ENCODE assay signal across 24 cellular contexts in the genomic region with DNA sequence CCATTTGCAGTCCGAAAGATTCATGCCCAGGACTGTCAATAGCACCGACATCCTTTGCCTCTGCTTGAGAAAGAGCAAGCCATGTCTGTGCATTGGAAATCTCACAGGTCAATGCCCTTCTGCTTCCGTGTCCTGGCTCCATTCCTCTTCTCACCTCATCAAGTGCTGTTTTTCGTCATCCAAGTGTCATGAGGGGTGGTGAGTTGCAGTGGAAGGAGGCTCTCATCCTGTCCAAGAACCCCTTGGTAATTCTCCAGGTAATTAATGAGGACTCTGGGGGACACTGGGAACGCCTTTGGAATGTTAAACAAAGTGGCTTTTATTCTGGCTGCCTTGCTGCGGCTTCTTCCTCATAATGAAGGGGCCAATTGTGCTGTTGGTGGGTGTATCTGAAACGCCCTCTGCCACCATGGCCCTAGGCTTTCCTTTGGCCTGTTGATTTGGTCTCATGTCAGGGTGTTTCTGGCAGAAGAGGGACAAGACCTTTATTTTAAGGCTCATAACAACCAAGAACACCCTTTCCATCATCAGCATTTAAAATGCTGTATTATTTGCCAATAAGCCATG. TPM values are rescaled to one million over a fixed set of nuclear protein-coding genes. Genes with fewer than 3 reads are reported as not detected.
A peak's percentile ranks its signal among the peaks of the same experiment; 100 is the strongest.
DNase-seq lines count a peak whose midpoint lies in the region; ATAC-seq and TF ChIP-seq lines count a peak whose summit lies in the region.
"Had no signal": no experiment of that assay in that cellular context is flagged by ENCODE, and none has a peak within 500 bp of the region (broad histone marks: within the 10 kb centered on the region; RNA-seq: fewer than 3 reads in every experiment).

No MANE protein-coding gene starts in this region.

- H2AFZ ChIP-seq in neuronal stem cell (ENCODE audit: low read length), result no peak overlapping the region
- no peak overlapping the region for H2AFZ ChIP-seq in MM.1S (ENCODE audit: low read length)

- H4K91ac ChIP-seq in neuronal stem cell (ENCODE audit: low read depth, low read length, poor library complexity), result no peak overlapping the region

- no peaks in the 10 kb centered on the region for H3K79me2 ChIP-seq in MM.1S (ENCODE audit: low read length)

- H3K9me2 ChIP-seq in MM.1S (replicated peaks; ENCODE audit: insufficient read depth, low read length), result no peaks in the 10 kb centered on the region

- intact Hi-C loops in Right ventricle myocardium inferior (cut with DNase I) (no loop called here), cardiac septum (cut with DNase I) (no loop called here), left ventricle myocardium superior (cut with micrococcal nuclease) (no loop called here), posterior vena cava (cut with DNase I) (no loop called here)
- intact Hi-C loops in CD4-positive, alpha-beta memory T cell (cut with micrococcal nuclease), result no loop called here

- H3F3A ChIP-seq in MM.1S (ENCODE audit: insufficient read depth, low read length), result no peaks in the 10 kb centered on the region

- no peaks in the 10 kb centered on the region for H3K27me3 ChIP-seq in neuronal stem cell (ENCODE audit: control insufficient read depth in 3 of 3, insufficient read depth in 3 of 3, low read depth in 1 of 3, low read length in 3 of 3)
- no peaks in the 10 kb centered on the region for H3K27me3 ChIP-seq in MM.1S (replicated peaks; ENCODE audit: insufficient read depth, low read length)
- H3K27me3 ChIP-seq in CD4-positive, alpha-beta memory T cell (ENCODE audit: insufficient read depth, low read length), result no peaks in the 10 kb centered on the region
- H3K27me3 ChIP-seq: esophagus muscularis mucosa, upper lobe of left lung had no signal

- H3K4me2 ChIP-seq in neuronal stem cell (ENCODE audit: insufficient read depth, low read length, poor library complexity, severe bottlenecking), result no peak overlapping the region
- no peak overlapping the region for H3K4me2 ChIP-seq in MM.1S (ENCODE audit: low read depth, low read length)

- H3K9ac ChIP-seq in neuronal stem cell (ENCODE audit: low read depth, low read length, poor library complexity), result no peak overlapping the region
- no peak overlapping the region for H3K9ac ChIP-seq in MM.1S (ENCODE audit: low read length)

- TF ChIP-seq CTCF in MM.1S (IDR thresholded peaks at IDR 0.05; ENCODE audit: low read length), result no peak

- H3K79me1 ChIP-seq in neuronal stem cell (ENCODE audit: low read depth, low read length), result no peaks in the 10 kb centered on the region

- peak overlapping the region; percentile 8 for H2AK5ac ChIP-seq in neuronal stem cell (ENCODE audit: low read depth, low read length)

- peak overlapping the region; percentile 66 for H3K18ac ChIP-seq in neuronal stem cell (ENCODE audit: low read length)

- CTCF ChIA-PET in CD4-positive, alpha-beta memory T cell (lab: Charles Lee; ENCODE audit: partially characterized antibody), result no interaction called here

- peaks cover 0 to 2% of the 10 kb centered on the region in 2 donors for H3K27me3 Mint-ChIP-seq in CD4-positive, alpha-beta memory T cell

- H3K27ac ChIP-seq in neuronal stem cell (replicated peaks; ENCODE audit: low read length), result peak overlapping the region; percentile 27
- no peak overlapping the region for H3K27ac ChIP-seq in MM.1S (ENCODE audit: low read length)
- no peak overlapping the region for H3K27ac ChIP-seq in CD4-positive, alpha-beta memory T cell (ENCODE audit: low read depth, low read length)

- H2BK15ac ChIP-seq in neuronal stem cell (ENCODE audit: low read length), result no peak overlapping the region

- no peak overlapping the region for H4K8ac ChIP-seq in neuronal stem cell (ENCODE audit: low read depth, low read length)

- DNase-seq in Right ventricle myocardium inferior (ENCODE audit: missing footprints) (no peak), cardiac septum (ENCODE audit: low spot score) (no peak), left ventricle myocardium superior (no peak), neuronal stem cell (ENCODE audit: low spot score) (no peak), MM.1S (no peak), NCI-H2107 (lab: John Stamatoyannopoulos, UW) (no peak), posterior vena cava (ENCODE audit: low spot score) (no peak)
- no peak for DNase-seq in CD4-positive, alpha-beta memory T cell
- DNase-seq: 8988T; activated B cell treated with CpG ODN at 0.5 μM for 24 hours; activated CD4-positive, alpha-beta memory T cell treated with anti-CD3 and anti-CD28 coated beads for 36 hours; AML-193; cerebellar nuclear complex; effector CD8-positive, alpha-beta T cell; EL; NCI-H526; RPMI8226; stimulated activated CD4-positive, alpha-beta T cell treated with anti-CD3 and anti-CD28 coated beads, Interleukin-2, amount 100 ng/mL, for 24 hours; stimulated activated naive CD4-positive, alpha-beta T cell; T-helper 9 cell; upper lobe of left lung had no signal

- H2BK12ac ChIP-seq in neuronal stem cell (ENCODE audit: low read length), result no peak overlapping the region

- H3K4me3 ChIP-seq in neuronal stem cell (ENCODE audit: low read length in 2 of 2), result no peak overlapping the region
- H3K4me3 ChIP-seq in MM.1S (ENCODE audit: low read length), result no peak overlapping the region
- H3K4me3 ChIP-seq in CD4-positive, alpha-beta memory T cell (ENCODE audit: low read length in 2 of 2), result no peak overlapping the region
- H3K4me3 ChIP-seq: esophagus muscularis mucosa, skin epidermis, upper lobe of left lung had no signal

- H3K23ac ChIP-seq in neuronal stem cell (ENCODE audit: low read depth, low read length, poor library complexity), result no peak overlapping the region

- POLR2A ChIA-PET in CD4-positive, alpha-beta memory T cell (lab: Charles Lee; ENCODE audit: partially characterized antibody), result no interaction called here

- no peaks in the 10 kb centered on the region for H3K36me3 Mint-ChIP-seq in CD4-positive, alpha-beta memory T cell
- H3K36me3 Mint-ChIP-seq: activated CD4-positive, alpha-beta memory T cell treated with anti-CD3 and anti-CD28 coated beads for 36 hours had no signal

- H4K20me1 ChIP-seq in MM.1S (ENCODE audit: insufficient read depth, low read length), result no peaks in the 10 kb centered on the region

- H3K9me3 Mint-ChIP-seq in CD4-positive, alpha-beta memory T cell, result no peaks in the 10 kb centered on the region
- H3K9me3 Mint-ChIP-seq: activated CD4-positive, alpha-beta memory T cell treated with anti-CD3 and anti-CD28 coated beads for 36 hours had no signal

- WGBS in neuronal stem cell (ENCODE audit: extremely low coverage in 2 of 2, insufficient read length in 2 of 2, insufficient replicate concordance in 1 of 2), 2 donors, result no CpG with 5 or more reads among the region's 7 CpGs

- H2BK120ac ChIP-seq in neuronal stem cell (ENCODE audit: low read depth, low read length), result no peak overlapping the region

- no peak overlapping the region for H2BK5ac ChIP-seq in neuronal stem cell (ENCODE audit: low read length)

- H3K27ac Mint-ChIP-seq in CD4-positive, alpha-beta memory T cell, result no peak overlapping the region
- H3K27ac Mint-ChIP-seq: activated B cell treated with CpG ODN at 0.5 μM for 24 hours; activated CD4-positive, alpha-beta memory T cell treated with anti-CD3 and anti-CD28 coated beads for 36 hours had no signal

- H3K4me1 ChIP-seq in neuronal stem cell (ENCODE audit: control insufficient read depth in 2 of 2, insufficient read depth in 1 of 2, low read depth in 1 of 2, low read length in 2 of 2) (peaks cover 0 to 12% of the 10 kb centered on the region in 2 donors), MM.1S (ENCODE audit: low read length) (no peaks in the 10 kb centered on the region)
- no peaks in the 10 kb centered on the region for H3K4me1 ChIP-seq in CD4-positive, alpha-beta memory T cell (ENCODE audit: insufficient read depth, low read length)
- H3K4me1 ChIP-seq: upper lobe of left lung had no signal

- no peaks in the 10 kb centered on the region for H3K36me3 ChIP-seq in neuronal stem cell (replicated peaks in 1 of 2; ENCODE audit: control insufficient read depth in 2 of 2, insufficient read depth in 2 of 2, low read length in 2 of 2)
- no peaks in the 10 kb centered on the region for H3K36me3 ChIP-seq in MM.1S (replicated peaks; ENCODE audit: insufficient read depth, low read length)
- no peaks in the 10 kb centered on the region for H3K36me3 ChIP-seq in CD4-positive, alpha-beta memory T cell (ENCODE audit: insufficient read depth, low read length)
- H3K36me3 ChIP-seq: esophagus muscularis mucosa, upper lobe of left lung had no signal

- H3K9me3 ChIP-seq in neuronal stem cell (replicated peaks in 1 of 2; ENCODE audit: control insufficient read depth in 2 of 2, insufficient read depth in 1 of 2, low read depth in 1 of 2, low read length in 2 of 2) (peaks cover 0 to 1% of the 10 kb centered on the region in 2 donors), MM.1S (replicated peaks; ENCODE audit: insufficient read depth, low read length) (no peaks in the 10 kb centered on the region)
- no peaks in the 10 kb centered on the region for H3K9me3 ChIP-seq in CD4-positive, alpha-beta memory T cell (ENCODE audit: control insufficient read depth in 1 of 2, low read length in 2 of 2)
- H3K9me3 ChIP-seq: esophagus muscularis mucosa, upper lobe of left lung had no signal

- ATAC-seq in Right ventricle myocardium inferior (peak; percentile 73), left ventricle myocardium superior (peak; percentile 70)
- ATAC-seq: HepG2 had no signal

- no peak overlapping the region for H3K4me3 Mint-ChIP-seq in CD4-positive, alpha-beta memory T cell
- H3K4me3 Mint-ChIP-seq: activated B cell treated with CpG ODN at 0.5 μM for 24 hours; activated CD4-positive, alpha-beta memory T cell treated with anti-CD3 and anti-CD28 coated beads for 36 hours had no signal

- no peaks in the 10 kb centered on the region for H3K4me1 Mint-ChIP-seq in CD4-positive, alpha-beta memory T cell
- H3K4me1 Mint-ChIP-seq: activated B cell treated with CpG ODN at 0.5 μM for 24 hours had no signal

- no peak overlapping the region for H3K4ac ChIP-seq in neuronal stem cell (ENCODE audit: low read length)

- no peak overlapping the region for H3K14ac ChIP-seq in neuronal stem cell (ENCODE audit: low read length)

RNA-seq across cellular contexts. Expression of gene PPP1R3C, which starts 57.7 kb away (rescaled TPM):
- total RNA-seq in Right ventricle myocardium inferior (137 TPM), cardiac septum (212 TPM), left ventricle myocardium superior (180 TPM), posterior vena cava (10 to 100 TPM; 29.1 to 51.2 TPM)
- polyA plus RNA-seq in neuronal stem cell (2013, experiment 1 of 2), result 3.3 TPM
- 3.4 TPM for polyA plus RNA-seq in neuronal stem cell (2013, experiment 2 of 2)
- not detected for total RNA-seq in CD4-positive, alpha-beta memory T cell
- not detected for polyA plus RNA-seq in CD4-positive, alpha-beta memory T cell
- total RNA-seq: activated B cell treated with CpG ODN at 0.5 μM for 24 hours had no signal

Comparison
In these comparisons a context has a peak if more than half of its experiments do, and no peak if none do; other contexts are left out.
1. RNA of gene PPP1R3C, which starts 57.7 kb away (total RNA-seq): 212 TPM in cardiac septum (single experiment), 180 TPM in left ventricle myocardium superior (single experiment), 137 TPM in Right ventricle myocardium inferior (single experiment) and 29.1 to 51.2 TPM in posterior vena cava; not detected in CD4-positive, alpha-beta memory T cell; every median in the first group is over 10 times any median in the second.